13 cellular contexts compared by ENCODE assay signal in the genomic region with DNA sequence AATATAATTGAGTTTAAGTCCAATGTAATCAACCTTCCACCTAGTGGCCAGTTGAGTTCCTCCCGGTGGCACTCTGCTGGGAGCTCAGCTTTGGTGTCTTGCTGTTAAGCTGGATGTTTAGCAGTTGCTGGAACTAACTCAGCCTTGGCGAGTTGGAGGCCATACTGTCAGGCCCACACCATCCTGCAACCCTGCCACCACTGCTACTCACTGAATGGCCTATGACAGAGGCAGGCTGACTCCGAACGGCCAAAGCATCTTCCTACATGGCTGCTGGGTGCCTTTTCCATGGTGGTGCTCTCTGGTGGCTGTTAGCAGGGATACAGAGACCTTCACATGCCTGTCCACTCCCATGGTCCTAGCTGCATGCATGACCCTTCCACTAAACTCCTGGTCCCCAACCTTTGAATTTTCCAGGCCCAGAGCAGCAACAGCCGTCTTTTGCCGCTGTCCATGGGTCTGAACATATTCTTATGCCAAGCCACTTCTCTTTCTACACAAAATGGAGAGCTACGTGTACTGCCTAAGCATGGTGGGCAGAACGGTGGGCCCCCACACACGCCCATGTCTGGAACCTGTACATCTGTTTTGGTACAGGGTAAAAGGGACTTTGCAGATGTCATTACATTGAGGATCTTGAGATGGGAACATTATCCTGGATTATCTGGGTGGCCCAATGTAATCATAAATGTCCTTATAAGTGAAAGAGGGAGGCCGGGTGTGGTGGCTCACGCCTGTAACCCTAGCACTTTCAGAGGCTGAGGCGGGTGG. TPM values are rescaled to one million over a fixed set of nuclear protein-coding genes. Genes with fewer than 3 reads are reported as not detected.
DNase-seq lines count a peak whose midpoint lies in the region; ATAC-seq, FAIRE-seq and TF ChIP-seq lines count a peak whose summit lies in the region.
"Had no signal": no experiment of that assay in that cellular context is flagged by ENCODE, and none has a peak within 500 bp of the region (broad histone marks: within the 10 kb centered on the region; RNA-seq: fewer than 3 reads in every experiment).

No MANE protein-coding gene starts in this region.

- no peaks in the 10 kb centered on the region for H3K79me2 ChIP-seq in astrocyte (ENCODE audit: insufficient read depth, low read length)

- H2BK15ac ChIP-seq in mesenchymal stem cell (ENCODE audit: low read depth, poor library complexity, severe bottlenecking): no peak overlapping the region

- H3K9ac ChIP-seq in astrocyte (ENCODE audit: low read length) (no peak overlapping the region), mesenchymal stem cell (ENCODE audit: low read length) (no peak overlapping the region)
- H3K9ac ChIP-seq: BLaER1 treated with 17β-estradiol and CSF1 and Interleukin-3, amounts not matched to agents 10 nM and 100 nM had no signal

- ATAC-seq in left colon (peak; percentile 57), HG03565 (IDR thresholded peaks at IDR 0.05; ENCODE audit: unreplicated experiment) (no peak), GM19023 (IDR thresholded peaks at IDR 0.05; ENCODE audit: unreplicated experiment) (no peak)
- ATAC-seq: left cardiac atrium had no signal

- no peak overlapping the region for H3K14ac ChIP-seq in mesenchymal stem cell (ENCODE audit: low read length in 2 of 2)

- DNase-seq in AG10803 (ENCODE audit: low read depth): no peak
- no peak for DNase-seq in HFF-Myc (ENCODE audit: extremely low read depth, low read depth)
- no peak for DNase-seq in astrocyte (ENCODE audit: low read depth)
- no peak for DNase-seq in left colon
- DNase-seq in mesenchymal stem cell: no peak
- DNase-seq in cardiac septum (ENCODE audit: low spot score): no peak
- DNase-seq: left cardiac atrium, NCI-H1048, NCI-H82, uterus had no signal

- no peak overlapping the region for H2BK12ac ChIP-seq in mesenchymal stem cell (ENCODE audit: low read length in 2 of 2)

- no peaks in the 10 kb centered on the region for H4K20me1 ChIP-seq in astrocyte (ENCODE audit: insufficient read depth, low read length)
- H4K20me1 ChIP-seq: BLaER1 treated with 17β-estradiol and CSF1 and Interleukin-3, amounts not matched to agents 10 nM and 100 nM had no signal

- H3K4me1 ChIP-seq in astrocyte (ENCODE audit: insufficient read depth, low read length) (no peaks in the 10 kb centered on the region), mesenchymal stem cell (ENCODE audit: control insufficient read depth, insufficient read depth, low read depth, low read length) (no peaks in the 10 kb centered on the region)
- H3K4me1 ChIP-seq: uterus had no signal

- no peak for FAIRE-seq in astrocyte (lab: Jason Lieb, UNC)

- H3K18ac ChIP-seq in mesenchymal stem cell (ENCODE audit: low read depth in 1 of 2, low read length in 2 of 2): no peak overlapping the region

- H2AFZ ChIP-seq in astrocyte (ENCODE audit: low read depth, low read length) (no peak overlapping the region), mesenchymal stem cell (ENCODE audit: low read depth, low read length) (no peak overlapping the region)

- H3K4me3 ChIP-seq in AG10803 (ENCODE audit: low read length): no peak overlapping the region
- H3K4me3 ChIP-seq in HFF-Myc (replicated peaks; ENCODE audit: low read depth, low read length): no peak overlapping the region
- no peak overlapping the region for H3K4me3 ChIP-seq in astrocyte (ENCODE audit: insufficient read depth, low read depth, low read length)
- no peak overlapping the region for H3K4me3 ChIP-seq in mesenchymal stem cell (ENCODE audit: insufficient read depth in 1 of 2, low read depth in 1 of 2, low read length in 2 of 2)
- H3K4me3 ChIP-seq: BLaER1 treated with 17β-estradiol and CSF1 and Interleukin-3, amounts not matched to agents 10 nM and 100 nM; uterus had no signal

- no peaks in the 10 kb centered on the region for H3K9me3 Mint-ChIP-seq in astrocyte (ENCODE audit: unreplicated experiment)

- H2BK120ac ChIP-seq in mesenchymal stem cell (ENCODE audit: low read depth, low read length): no peak overlapping the region

- no peak overlapping the region for H2BK5ac ChIP-seq in mesenchymal stem cell (ENCODE audit: low read depth, low read length, poor library complexity, severe bottlenecking)

- no peak overlapping the region for H3K4ac ChIP-seq in mesenchymal stem cell (ENCODE audit: low read depth in 1 of 2, low read length in 2 of 2)

- H3K4me2 ChIP-seq in astrocyte (ENCODE audit: low read length) (no peak overlapping the region), mesenchymal stem cell (ENCODE audit: low read length, poor library complexity, severe bottlenecking) (no peak overlapping the region)

- no peak overlapping the region for H4K91ac ChIP-seq in mesenchymal stem cell (ENCODE audit: low read length)

- H3K36me3 Mint-ChIP-seq in astrocyte (ENCODE audit: low read depth, unreplicated experiment): no peaks in the 10 kb centered on the region

- H2AK5ac ChIP-seq in mesenchymal stem cell (ENCODE audit: low read length, severe bottlenecking): no peak overlapping the region

- peaks cover 28% of the 10 kb centered on the region for H3K27me3 Mint-ChIP-seq in astrocyte (ENCODE audit: low read depth, unreplicated experiment)

- TF ChIP-seq CTCF in AG10803 (conservative IDR thresholded peaks at IDR 0.05; ENCODE audit: low read length): peak; percentile 27; the same call in 1 of the 2 replicates
- TF ChIP-seq CTCF in HFF-Myc (IDR thresholded peaks at IDR 0.05; ENCODE audit: low read depth, low read length, missing control alignments): peak; percentile 18
- no peak for TF ChIP-seq CTCF in astrocyte (IDR thresholded peaks at IDR 0.05; ENCODE audit: insufficient read depth, low read depth, low read length)

- H3K23ac ChIP-seq in mesenchymal stem cell (ENCODE audit: low read length in 2 of 2): no peak overlapping the region

- H3K36me3 ChIP-seq in astrocyte (ENCODE audit: insufficient read depth, low read length): no peaks in the 10 kb centered on the region
- H3K36me3 ChIP-seq in mesenchymal stem cell (ENCODE audit: control insufficient read depth in 1 of 2, insufficient read depth in 2 of 2, low read depth in 1 of 2, low read length in 2 of 2): no peaks in the 10 kb centered on the region
- H3K36me3 ChIP-seq: BLaER1 treated with 17β-estradiol and CSF1 and Interleukin-3, amounts not matched to agents 10 nM and 100 nM; uterus had no signal

- H3K9me3 ChIP-seq in astrocyte (ENCODE audit: insufficient read depth, low read depth, low read length): no peaks in the 10 kb centered on the region
- H3K9me3 ChIP-seq in mesenchymal stem cell (ENCODE audit: control insufficient read depth, low read length): no peaks in the 10 kb centered on the region
- H3K9me3 ChIP-seq: uterus had no signal

- H3K27ac Mint-ChIP-seq in astrocyte (ENCODE audit: unreplicated experiment): peak overlapping the region; percentile 4

- H3K27ac ChIP-seq in astrocyte (ENCODE audit: low read depth, low read length): no peak overlapping the region
- H3K27ac ChIP-seq in mesenchymal stem cell (ENCODE audit: low read length, poor library complexity, severe bottlenecking): no peak overlapping the region
- H3K27ac ChIP-seq: BLaER1 treated with 17β-estradiol and CSF1 and Interleukin-3, amounts not matched to agents 10 nM and 100 nM; uterus had no signal

- H4K8ac ChIP-seq in mesenchymal stem cell (ENCODE audit: low read length): no peak overlapping the region

- no peaks in the 10 kb centered on the region for H3K79me1 ChIP-seq in mesenchymal stem cell (replicated peaks; ENCODE audit: low read length, poor library complexity, severe bottlenecking)

- H3K27me3 ChIP-seq in astrocyte (ENCODE audit: insufficient read depth, low read length) (peaks cover 3% of the 10 kb centered on the region), mesenchymal stem cell (ENCODE audit: control insufficient read depth in 1 of 2, insufficient read depth in 1 of 2, low read length in 2 of 2) (peaks cover 10 to 31% of the 10 kb centered on the region in 2 experiments)
- H3K27me3 ChIP-seq: BLaER1 treated with 17β-estradiol and CSF1 and Interleukin-3, amounts not matched to agents 10 nM and 100 nM; uterus had no signal

- intact Hi-C loops in left colon (cut with DNase I, micrococcal nuclease) (no loop called here), cardiac septum (cut with DNase I) (no loop called here)

- WGBS in mesenchymal stem cell: 88% methylated on average over 12 of the region's 12 CpGs

- H3K4me1 Mint-ChIP-seq in astrocyte (ENCODE audit: low read depth, unreplicated experiment): no peaks in the 10 kb centered on the region

- no peak overlapping the region for H3K4me3 Mint-ChIP-seq in astrocyte (ENCODE audit: unreplicated experiment)

RNA-seq across cellular contexts. Expression of a gene that starts 15.0 kb away (rescaled TPM):
- 17.8 and 19.6 TPM in 2 replicates for total RNA-seq in astrocyte
- 10 to 100 TPM; 18.0 to 23.3 TPM for total RNA-seq in left colon
- 15.5 TPM for polyA plus RNA-seq in mesenchymal stem cell (2013, experiment 1 of 2)
- polyA plus RNA-seq in mesenchymal stem cell (2013, experiment 2 of 2): 15.2 TPM
- total RNA-seq in cardiac septum: 16.3 TPM

RNA-seq across cellular contexts. Expression of a gene that starts 16.9 kb away (rescaled TPM):
- total RNA-seq in astrocyte (2.0 and 3.5 TPM in 2 replicates), left colon (10 to 100 TPM; 16.9 to 35.4 TPM), cardiac septum (13.0 TPM)
- 1.1 TPM for polyA plus RNA-seq in mesenchymal stem cell (2013, experiment 1 of 2)
- 1.1 TPM for polyA plus RNA-seq in mesenchymal stem cell (2013, experiment 2 of 2)
